ENCODE assay signal across 11 cellular contexts in the genomic region with DNA sequence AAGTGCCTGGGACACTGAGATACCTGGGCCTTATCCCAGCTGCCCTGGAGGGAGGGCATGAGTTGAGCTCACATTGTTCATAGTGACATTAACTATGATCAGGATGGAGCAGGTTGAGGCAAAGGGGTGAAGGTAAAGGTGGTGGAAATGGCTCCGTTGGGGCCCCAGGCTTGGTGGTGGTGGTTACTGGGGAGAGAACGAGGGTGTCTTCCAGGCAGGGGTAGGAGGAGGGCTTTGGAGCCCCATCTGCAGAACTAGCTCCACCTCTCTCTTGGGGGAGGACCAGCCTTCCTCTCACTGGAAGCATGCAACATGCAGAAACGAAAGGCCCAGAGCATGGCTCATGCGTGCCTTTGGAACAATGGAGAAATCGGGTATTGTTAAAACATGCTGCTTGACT.
DNase-seq lines count a peak whose midpoint lies in the region; ATAC-seq and TF ChIP-seq lines count a peak whose summit lies in the region.
"Had no signal": no experiment of that assay in that cellular context is flagged by ENCODE, and none has a peak within 500 bp of the region (broad histone marks: within the 10 kb centered on the region; RNA-seq: fewer than 3 reads in every experiment).

No MANE protein-coding gene starts in this region.

- no peaks in the 10 kb centered on the region for H3K27me3 ChIP-seq in CD4-positive, alpha-beta T cell (ENCODE audit: control insufficient read depth, insufficient read depth, low read length)
- H3K27me3 ChIP-seq in effector memory CD4-positive, alpha-beta T cell (replicated peaks; ENCODE audit: control insufficient read depth, insufficient read depth, low read length, poor library complexity, severe bottlenecking) = no peaks in the 10 kb centered on the region
- no peaks in the 10 kb centered on the region for H3K27me3 ChIP-seq in thyroid gland
- H3K27me3 ChIP-seq in aorta (ENCODE audit: control insufficient read depth in 1 of 2, insufficient read depth in 2 of 2, low read length in 1 of 2) = no peaks in the 10 kb centered on the region
- H3K27me3 ChIP-seq: pancreas, stomach had no signal

- intact Hi-C loops in CD4-positive, alpha-beta T cell (cut with DNase I, micrococcal nuclease) = no loop called here
- intact Hi-C loops in thyroid gland (cut with DNase I) = no loop called here
- intact Hi-C loops in aorta (cut with DNase I) = loop anchor here in 1 of 2 donors (10.0 kb wide), 1 partner anchor 294 kb away; no protein-coding TSS in a partner anchor

- peaks cover 12% of the 10 kb centered on the region for H3K4me1 ChIP-seq in effector memory CD4-positive, alpha-beta T cell (ENCODE audit: control insufficient read depth, insufficient read depth, low read length, poor library complexity, severe bottlenecking)
- H3K4me1 ChIP-seq in thyroid gland (peaks cover 44 to 49% of the 10 kb centered on the region in 2 donors), aorta (ENCODE audit: control insufficient read depth in 1 of 2, insufficient read depth in 2 of 2, low read length in 2 of 2) (no peaks in the 10 kb centered on the region)
- H3K4me1 ChIP-seq: pancreas had no signal

- H3K27ac Mint-ChIP-seq in CD4-positive, alpha-beta T cell = peak overlapping the region; percentile 71

- H3K4me1 Mint-ChIP-seq in CD4-positive, alpha-beta T cell (ENCODE audit: low read depth) = peaks cover 74% of the 10 kb centered on the region

- H3K4me3 ChIP-seq in effector memory CD4-positive, alpha-beta T cell (ENCODE audit: insufficient read depth, low read depth, low read length, poor library complexity, severe bottlenecking) = no peak overlapping the region
- H3K4me3 ChIP-seq in thyroid gland (replicated peaks in 1 of 3) (no peak overlapping the region), aorta (ENCODE audit: low read length in 2 of 2) (no peak overlapping the region)
- H3K4me3 ChIP-seq: pancreas, stomach had no signal

- no peaks in the 10 kb centered on the region for H3K36me3 ChIP-seq in effector memory CD4-positive, alpha-beta T cell (ENCODE audit: control insufficient read depth, insufficient read depth, low read length)
- H3K36me3 ChIP-seq in thyroid gland = no peaks in the 10 kb centered on the region
- no peaks in the 10 kb centered on the region for H3K36me3 ChIP-seq in aorta (ENCODE audit: control insufficient read depth in 1 of 2, insufficient read depth in 2 of 2, low read length in 1 of 2)
- H3K36me3 ChIP-seq: pancreas, stomach had no signal

- H3K9me3 ChIP-seq in CD4-positive, alpha-beta T cell (ENCODE audit: control insufficient read depth, low read length) = no peaks in the 10 kb centered on the region
- no peaks in the 10 kb centered on the region for H3K9me3 ChIP-seq in effector memory CD4-positive, alpha-beta T cell (ENCODE audit: control insufficient read depth, low read length)
- H3K9me3 ChIP-seq in thyroid gland (no peaks in the 10 kb centered on the region), aorta (ENCODE audit: control insufficient read depth, low read length) (no peaks in the 10 kb centered on the region)
- H3K9me3 ChIP-seq: pancreas, stomach had no signal

- no peaks in the 10 kb centered on the region for H3K9me3 Mint-ChIP-seq in CD4-positive, alpha-beta T cell

- no peak for DNase-seq in CD4-positive, alpha-beta T cell
- DNase-seq in effector memory CD4-positive, alpha-beta T cell = no peak
- no peak for DNase-seq in thyroid gland
- no peak for DNase-seq in aorta
- DNase-seq in NCI-H226 = no peak
- no peak for DNase-seq in activated CD8-positive, alpha-beta memory T cell treated with anti-CD3 and anti-CD28 coated beads, Interleukin-2, amount 50 U/mL, for 48 hours
- DNase-seq: amniotic stem cell, pancreas, stomach had no signal

- POLR2A ChIA-PET in CD4-positive, alpha-beta T cell (lab: Charles Lee) = no interaction called here

- TF ChIP-seq CTCF in CD4-positive, alpha-beta T cell (IDR thresholded peaks at IDR 0.05) = no peak
- TF ChIP-seq CTCF in thyroid gland (IDR thresholded peaks at IDR 0.05) = no peak

- no peak for ATAC-seq in CD4-positive, alpha-beta T cell (ENCODE audit: poor library complexity)
- peak; percentile 54 for ATAC-seq in GM19438 (IDR thresholded peaks at IDR 0.05; ENCODE audit: low read depth, unreplicated experiment)
- peak; percentile 30 for ATAC-seq in HG03159 (IDR thresholded peaks at IDR 0.05; ENCODE audit: unreplicated experiment)
- no peak for ATAC-seq in aorta (ENCODE audit: low FRiP score)

- no peaks in the 10 kb centered on the region for H3K27me3 Mint-ChIP-seq in CD4-positive, alpha-beta T cell

- TF ChIP-seq POLR2A in thyroid gland (IDR thresholded peaks at IDR 0.05) = no peak

- peak overlapping the region; percentile 32 for H3K4me3 Mint-ChIP-seq in CD4-positive, alpha-beta T cell

- CTCF ChIA-PET in CD4-positive, alpha-beta T cell (lab: Charles Lee) = no interaction called here

- no peak overlapping the region for H3K27ac ChIP-seq in CD4-positive, alpha-beta T cell (ENCODE audit: low read depth, low read length)
- H3K27ac ChIP-seq in effector memory CD4-positive, alpha-beta T cell (ENCODE audit: insufficient read depth, low read length, poor library complexity, severe bottlenecking) = peak overlapping the region; percentile 21
- H3K27ac ChIP-seq in thyroid gland = no peak overlapping the region
- H3K27ac ChIP-seq in aorta (ENCODE audit: low read depth in 1 of 2, low read length in 2 of 2) = no peak overlapping the region
- H3K27ac ChIP-seq: pancreas had no signal

- no peaks in the 10 kb centered on the region for H3K36me3 Mint-ChIP-seq in CD4-positive, alpha-beta T cell (ENCODE audit: low read depth)

- 83 to 89% methylated on average over 5 of the region's 5 CpGs for WGBS in thyroid gland, 2 donors
- 90 to 94% methylated on average over 5 of the region's 5 CpGs for WGBS in aorta, 2 donors

Comparison
In these comparisons a context has a peak if more than half of its experiments do, and no peak if none do; other contexts are left out.
1. ATAC-seq: peak in GM19438 (single experiment) and HG03159 (single experiment); none in CD4-positive, alpha-beta T cell (single experiment) and aorta (single experiment).